12 cellular contexts compared by ENCODE assay signal in genomic region chr5:134552301-134552700, GRCh38. TPM values are rescaled to one million over a fixed set of nuclear protein-coding genes. Genes with fewer than 3 reads are reported as not detected.
DNase-seq lines count a peak whose midpoint lies in the region; ATAC-seq, FAIRE-seq and TF ChIP-seq lines count a peak whose summit lies in the region.
"Had no signal": no experiment of that assay in that cellular context is flagged by ENCODE, and none has a peak within 500 bp of the region (broad histone marks: within the 10 kb centered on the region; RNA-seq: fewer than 3 reads in every experiment).

No MANE protein-coding gene starts in this region.

- H3K4me1 ChIP-seq in GM12878 (ENCODE audit: control insufficient read depth, insufficient read depth, low read length) (peaks cover 76% of the 10 kb centered on the region), kidney (ENCODE audit: control insufficient read depth in 1 of 2, insufficient read depth in 1 of 2, low read depth in 1 of 2, low read length in 2 of 2) (peaks cover 19 to 33% of the 10 kb centered on the region in 2 donors)

- H3K9me3 ChIP-seq in GM12878 (replicated peaks; ENCODE audit: control insufficient read depth, insufficient read depth, low read length) (no peaks in the 10 kb centered on the region), kidney (ENCODE audit: control insufficient read depth in 1 of 2, low read length in 2 of 2) (no peaks in the 10 kb centered on the region)

- FAIRE-seq in GM12878 (lab: Jason Lieb, UNC) (no peak), kidney (lab: Jason Lieb, UNC) (no peak)

- no peak for TF ChIP-seq CTCF in GM12878 (IDR thresholded peaks at IDR 0.05 in 2 of 3, conservative IDR thresholded peaks at IDR 0.05 in 1 of 3; ENCODE audit: control insufficient read depth in 2 of 3, extremely low read depth in 1 of 3, insufficient read depth in 1 of 3, low read depth in 3 of 3, low read length in 3 of 3)
- TF ChIP-seq CTCF in kidney (IDR thresholded peaks at IDR 0.05; ENCODE audit: borderline replicate concordance, extremely low read depth, insufficient read depth): no peak

- no peak for TF ChIP-seq EP300 in GM12878 (IDR thresholded peaks at IDR 0.05; ENCODE audit: borderline replicate concordance in 1 of 2, control insufficient read depth in 1 of 2, low read depth in 2 of 2, low read length in 2 of 2)

- no peaks in the 10 kb centered on the region for H3K9me3 Mint-ChIP-seq in activated naive CD4-positive, alpha-beta T cell treated with anti-CD3 and anti-CD28 coated beads for 36 hours
- no peaks in the 10 kb centered on the region for H3K9me3 Mint-ChIP-seq in immature natural killer cell

- DNase-seq in activated naive CD4-positive, alpha-beta T cell treated with anti-CD3 and anti-CD28 coated beads for 36 hours: no peak
- DNase-seq in activated naive CD4-positive, alpha-beta T cell treated with anti-CD3 and anti-CD28 coated beads, Interleukin-2, amount 50 U/mL, for 16 hours: no peak
- DNase-seq in GM12878 (ENCODE audit: low read depth, low spot score) (no peak), kidney (peak; percentile 61), ureter (ENCODE audit: low spot score) (peak; percentile 56), immature natural killer cell (no peak)
- no peak for DNase-seq in stimulated activated CD4-positive, alpha-beta T cell treated with anti-CD3 and anti-CD28 coated beads, Interleukin-12 subunit alpha, Interleukin-12 subunit beta, amount 100 ng/mL, for 4 hours
- no peak for DNase-seq in activated naive CD4-positive, alpha-beta T cell treated with Interleukin-2 at 50 U/mL for 16 hours
- DNase-seq: activated CD8-positive, alpha-beta memory T cell treated with anti-CD3 and anti-CD28 coated beads, Interleukin-2, amount 50 U/mL, for 48 hours; C1 segment of cervical spinal cord; glutamatergic neuron had no signal

- SMC1A ChIA-PET in GM12878 (lab: Charles Lee; ENCODE audit: uncharacterized antibody, unreplicated experiment): interaction anchor here (0.6 kb wide), 1 partner anchor 25 kb away, joined by 3 read pairs; no protein-coding TSS in a partner anchor

- no peak overlapping the region for H3K4me2 ChIP-seq in GM12878 (ENCODE audit: control insufficient read depth, insufficient read depth)
- H3K4me2 ChIP-seq: smooth muscle cell had no signal

- TF ChIP-seq POLR2A in GM12878 (IDR thresholded peaks at IDR 0.05; ENCODE audit: low read depth, low read length): no peak

- peaks cover 70% of the 10 kb centered on the region for H3K4me1 Mint-ChIP-seq in activated naive CD4-positive, alpha-beta T cell treated with anti-CD3 and anti-CD28 coated beads for 36 hours (ENCODE audit: low read depth)
- H3K4me1 Mint-ChIP-seq in immature natural killer cell: peaks cover 52 to 78% of the 10 kb centered on the region in 2 donors

- no peak for TF ChIP-seq RAD21 in GM12878 (IDR thresholded peaks at IDR 0.05; ENCODE audit: insufficient read depth, low read depth, low read length)

- H3K4me3 Mint-ChIP-seq in activated naive CD4-positive, alpha-beta T cell treated with anti-CD3 and anti-CD28 coated beads for 36 hours: no peak overlapping the region
- no peak overlapping the region for H3K4me3 Mint-ChIP-seq in immature natural killer cell

- H2AFZ ChIP-seq in GM12878 (ENCODE audit: control insufficient read depth, low read depth, low read length): no peak overlapping the region

- no peak overlapping the region for H3K4me3 ChIP-seq in GM12878
- H3K4me3 ChIP-seq in kidney (ENCODE audit: low read length in 2 of 2): no peak overlapping the region
- H3K4me3 ChIP-seq: smooth muscle cell had no signal

- in situ Hi-C loops in GM12878 (cut with MboI): no loop called here

- intact Hi-C loops in activated naive CD4-positive, alpha-beta T cell treated with anti-CD3 and anti-CD28 coated beads for 36 hours (cut with micrococcal nuclease): no loop called here
- intact Hi-C loops in GM12878 (cut with micrococcal nuclease; ENCODE audit: unreplicated experiment): no loop called here
- intact Hi-C loops in kidney (cut with DNase I): no loop called here

- no TSS peak for BruUV-seq in GM12878 (replicated peaks; lab: Mats Ljungman, UMichigan)

- CTCF ChIA-PET in activated naive CD4-positive, alpha-beta T cell treated with anti-CD3 and anti-CD28 coated beads for 36 hours (lab: Charles Lee): no interaction called here
- CTCF ChIA-PET in GM12878 (lab: Yijun Ruan, JAX): interaction anchor here (1.9 kb wide), 1 partner anchor 25 kb away, joined by 5 read pairs; no protein-coding TSS in a partner anchor

- POLR2A ChIA-PET in GM12878 (lab: Charles Lee): interaction anchor here (0.7 to 5.5 kb wide), 2 partner anchors 9 to 15 kb away, joined by 3 to 113 read pairs; no protein-coding TSS in a partner anchor

- H3K36me3 Mint-ChIP-seq in activated naive CD4-positive, alpha-beta T cell treated with anti-CD3 and anti-CD28 coated beads for 36 hours (ENCODE audit: low read depth): peaks cover 43% of the 10 kb centered on the region
- H3K36me3 Mint-ChIP-seq in immature natural killer cell: peaks cover 4 to 20% (median 9%) of the 10 kb centered on the region in 3 donors

- peak overlapping the region; percentile 76 for H3K27ac Mint-ChIP-seq in activated naive CD4-positive, alpha-beta T cell treated with anti-CD3 and anti-CD28 coated beads for 36 hours
- H3K27ac Mint-ChIP-seq in immature natural killer cell: no peak overlapping the region

- RAD21 ChIA-PET in GM12878 (lab: Charles Lee; ENCODE audit: unreplicated experiment): no interaction called here

- no peak for ATAC-seq in GM12878

- H3K27me3 ChIP-seq in GM12878 (replicated peaks in 1 of 2; ENCODE audit: control insufficient read depth in 2 of 2, insufficient read depth in 2 of 2, low read length in 1 of 2): no peaks in the 10 kb centered on the region

- H3K79me2 ChIP-seq in GM12878 (ENCODE audit: control insufficient read depth, insufficient read depth, low read length): peaks cover 54% of the 10 kb centered on the region

- H3K27me3 Mint-ChIP-seq in activated naive CD4-positive, alpha-beta T cell treated with anti-CD3 and anti-CD28 coated beads for 36 hours (ENCODE audit: low read depth): no peaks in the 10 kb centered on the region
- H3K27me3 Mint-ChIP-seq in immature natural killer cell (ENCODE audit: low read depth in 3 of 3): peaks cover 3 to 4% (median 3%) of the 10 kb centered on the region in 3 donors

- 0 out of 2 replicates have a peak overlapping the region, but pooled peaks have one; percentile 35 for H3K27ac ChIP-seq in GM12878 (ENCODE audit: control insufficient read depth, insufficient read depth)
- no peak overlapping the region for H3K27ac ChIP-seq in kidney (ENCODE audit: low read depth in 2 of 2, low read length in 2 of 2)

- WGBS in GM12878 (ENCODE audit: insufficient coverage, insufficient replicate concordance, low lambda C conversion rate, missing lambda C conversion rate): 100% methylated on average over 3 of the region's 3 CpGs

- no peak overlapping the region for H3K9ac ChIP-seq in GM12878 (ENCODE audit: control insufficient read depth, insufficient read depth, low read length)
- H3K9ac ChIP-seq in kidney (ENCODE audit: low read length in 2 of 2): no peak overlapping the region

- H4K20me1 ChIP-seq in GM12878 (ENCODE audit: control insufficient read depth, insufficient read depth): no peaks in the 10 kb centered on the region

- H3K36me3 ChIP-seq in GM12878 (ENCODE audit: control insufficient read depth in 2 of 2, insufficient read depth in 2 of 2, low read length in 1 of 2) (peaks cover 14 to 15% of the 10 kb centered on the region in 2 experiments), kidney (ENCODE audit: control insufficient read depth in 1 of 2, insufficient read depth in 2 of 2, low read length in 2 of 2) (peaks cover 20 to 41% of the 10 kb centered on the region in 2 donors)

TF ChIP-seq in GM12878, 131 proteins besides CTCF, POLR2A, EP300 and RAD21 (continues in another document):
- TF ChIP-seq, protein P1, sequence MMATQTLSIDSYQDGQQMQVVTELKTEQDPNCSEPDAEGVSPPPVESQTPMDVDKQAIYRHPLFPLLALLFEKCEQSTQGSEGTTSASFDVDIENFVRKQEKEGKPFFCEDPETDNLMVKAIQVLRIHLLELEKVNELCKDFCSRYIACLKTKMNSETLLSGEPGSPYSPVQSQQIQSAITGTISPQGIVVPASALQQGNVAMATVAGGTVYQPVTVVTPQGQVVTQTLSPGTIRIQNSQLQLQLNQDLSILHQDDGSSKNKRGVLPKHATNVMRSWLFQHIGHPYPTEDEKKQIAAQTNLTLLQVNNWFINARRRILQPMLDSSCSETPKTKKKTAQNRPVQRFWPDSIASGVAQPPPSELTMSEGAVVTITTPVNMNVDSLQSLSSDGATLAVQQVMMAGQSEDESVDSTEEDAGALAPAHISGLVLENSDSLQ (IDR thresholded peaks at IDR 0.05): no peak
- TF ChIP-seq TARDBP (IDR thresholded peaks at IDR 0.05; ENCODE audit: borderline replicate concordance) (no peak), SRF (IDR thresholded peaks at IDR 0.05; ENCODE audit: low read depth in 2 of 2, low read length in 2 of 2) (no peak), SMAD1 (IDR thresholded peaks at IDR 0.05; ENCODE audit: low read depth, partially characterized antibody) (no peak)
- TF ChIP-seq, protein P2, sequence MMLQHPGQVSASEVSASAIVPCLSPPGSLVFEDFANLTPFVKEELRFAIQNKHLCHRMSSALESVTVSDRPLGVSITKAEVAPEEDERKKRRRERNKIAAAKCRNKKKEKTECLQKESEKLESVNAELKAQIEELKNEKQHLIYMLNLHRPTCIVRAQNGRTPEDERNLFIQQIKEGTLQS (IDR thresholded peaks at IDR 0.05; ENCODE audit: borderline replicate concordance, extremely low read depth, low read depth, low read length): no peak

RNA-seq across cellular contexts. Expression of gene JADE2, which starts 26.8 kb away (rescaled TPM):
- 10 to 100 TPM; 78.4 to 86.6 TPM for total RNA-seq in activated naive CD4-positive, alpha-beta T cell treated with anti-CD3 and anti-CD28 coated beads for 36 hours
- 71.9 and 78.0 TPM in 2 replicates for total RNA-seq in GM12878 (2013; cell fraction: nucleolus; rRNA removed)
- total RNA-seq in GM12878 (2014; rRNA removed): 35.9 and 40.0 TPM in 2 replicates
- total RNA-seq in GM12878 (2014; rRNA removed; fragmentation: Illumina TruSeq; extraction: Trizol): 19.9 and 23.6 TPM in 2 replicates
- 66.1 and 67.0 TPM in 2 replicates for total RNA-seq in GM12878 (2021)
- 9.3 TPM for polyA plus RNA-seq in GM12878 (2011; ENCODE audit: low read depth)
- 18.7 and 31.5 TPM in 2 replicates for polyA plus RNA-seq in GM12878 (2011; rRNA removed)
- 32.4 and 44.8 TPM in 2 replicates for polyA plus RNA-seq in GM12878 (2011; cell fraction: cytosol; rRNA removed)
- polyA plus RNA-seq in GM12878 (2011; cell fraction: nucleus; rRNA removed): 47.8 and 58.6 TPM in 2 replicates
- 22.9 and 26.2 TPM in 2 replicates for polyA plus RNA-seq in GM12878 (2012)
- 11.3 and 21.2 TPM in 2 replicates for polyA plus RNA-seq in GM12878 (2014; fragmentation: Illumina TruSeq; extraction: Trizol)
- polyA plus RNA-seq in GM12878 (2014; fragmentation: Nextera tagmentation; extraction: Ambion mirVana): 1 to 10 TPM; 1.5 to 2.3 TPM
- polyA plus RNA-seq in GM12878 (2014; rRNA removed): 35.3 and 46.9 TPM in 2 replicates
- 10 to 100 TPM; 13.1 to 15.6 TPM for polyA plus RNA-seq in GM12878 (2016; fragmentation: Nextera tagmentation; extraction: Ambion mirVana)
- 47.3 and 68.9 TPM in 2 replicates for polyA minus RNA-seq in GM12878 (2011; rRNA and poly(A)+ RNA removed)
- polyA minus RNA-seq in GM12878 (2011; cell fraction: cytosol; rRNA and poly(A)+ RNA removed): 22.5 and 26.8 TPM in 2 replicates
- 21.9 and 35.7 TPM in 2 replicates for polyA minus RNA-seq in GM12878 (2011; cell fraction: nucleus; rRNA and poly(A)+ RNA removed)
- 99.6 TPM for total RNA-seq in kidney
- 9.2 TPM for polyA plus RNA-seq in kidney (ENCODE audit: insufficient read depth, low read depth, low replicate concordance)
- 68.7 TPM for total RNA-seq in ureter
- 10 to 100 TPM; 10.1 to 48.9 (median 23.0) TPM for polyA plus RNA-seq in immature natural killer cell

Comparison
In these comparisons a context has a peak if more than half of its experiments do, and no peak if none do; other contexts are left out.
1. DNase-seq: peak in kidney (single experiment) and ureter (single experiment); none in activated naive CD4-positive, alpha-beta T cell treated with anti-CD3 and anti-CD28 coated beads for 36 hours (single experiment), activated naive CD4-positive, alpha-beta T cell treated with anti-CD3 and anti-CD28 coated beads, Interleukin-2, amount 50 U/mL, for 16 hours (single experiment), GM12878 (single experiment), stimulated activated CD4-positive, alpha-beta T cell treated with anti-CD3 and anti-CD28 coated beads, Interleukin-12 subunit alpha, Interleukin-12 subunit beta, amount 100 ng/mL, for 4 hours (single experiment), activated naive CD4-positive, alpha-beta T cell treated with Interleukin-2 at 50 U/mL for 16 hours (single experiment) and immature natural killer cell (0 of 3).